Comparison of ENCODE assay signal across 4 cellular contexts in genomic region chr13:54337526-54337925, GRCh38.
"Had no signal": no experiment of that assay in that cellular context is flagged by ENCODE, and none has a peak within 500 bp of the region (broad histone marks: within the 10 kb centered on the region; RNA-seq: fewer than 3 reads in every experiment).

No MANE protein-coding gene starts in this region.

- DNase-seq: H9, HCEC 1CT, IMR-90 had no signal

- H3K4me3 ChIP-seq: GM23338 had no signal
